1 cellular context compared by ENCODE assay signal in the genomic region with DNA sequence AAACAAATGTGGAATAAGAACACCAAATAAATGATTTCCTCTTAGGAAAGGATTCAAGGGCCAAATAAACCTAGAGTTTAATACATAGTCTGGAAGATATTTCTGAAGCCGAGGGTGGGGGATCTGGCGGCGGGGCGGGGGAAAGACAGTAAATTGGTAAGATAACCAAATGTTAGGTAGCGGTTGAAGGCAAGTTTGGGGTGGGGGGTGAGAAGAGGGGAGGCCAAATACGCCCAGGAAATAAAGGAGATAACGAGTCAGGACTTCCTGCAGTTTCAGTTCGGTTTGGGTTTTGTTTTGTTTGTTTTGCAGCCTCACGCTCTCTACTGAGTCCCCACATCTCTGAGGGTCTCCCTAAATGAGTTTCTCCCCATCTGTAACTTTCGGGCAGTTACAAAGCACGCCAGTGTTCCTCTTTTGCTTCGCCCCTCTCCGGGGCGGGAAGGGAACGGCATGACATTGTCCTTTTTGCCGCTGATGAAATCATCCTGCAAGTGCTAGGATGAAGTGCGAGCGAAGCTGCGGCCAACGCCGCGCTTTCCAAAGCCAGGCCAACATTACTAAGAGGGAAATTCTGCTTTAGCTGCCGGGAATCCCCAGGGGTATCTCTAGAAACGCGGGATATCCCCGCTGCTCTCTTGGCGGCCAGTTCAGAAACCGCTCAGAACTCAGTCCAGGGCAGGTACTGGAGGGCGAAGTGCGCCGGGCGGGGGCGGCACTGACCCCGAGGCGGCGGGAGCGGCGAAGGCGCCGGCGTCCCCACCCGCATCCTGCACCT.
A peak's percentile ranks its signal among the peaks of the same experiment; 100 is the strongest.
TF ChIP-seq lines count a peak whose summit lies in the region.

No MANE protein-coding gene starts in this region.

TF ChIP-seq in HepG2, 621 proteins besides CTCF, POLR2A, EP300 and RAD21 (continued from another document):
- TF ChIP-seq, protein P1, sequence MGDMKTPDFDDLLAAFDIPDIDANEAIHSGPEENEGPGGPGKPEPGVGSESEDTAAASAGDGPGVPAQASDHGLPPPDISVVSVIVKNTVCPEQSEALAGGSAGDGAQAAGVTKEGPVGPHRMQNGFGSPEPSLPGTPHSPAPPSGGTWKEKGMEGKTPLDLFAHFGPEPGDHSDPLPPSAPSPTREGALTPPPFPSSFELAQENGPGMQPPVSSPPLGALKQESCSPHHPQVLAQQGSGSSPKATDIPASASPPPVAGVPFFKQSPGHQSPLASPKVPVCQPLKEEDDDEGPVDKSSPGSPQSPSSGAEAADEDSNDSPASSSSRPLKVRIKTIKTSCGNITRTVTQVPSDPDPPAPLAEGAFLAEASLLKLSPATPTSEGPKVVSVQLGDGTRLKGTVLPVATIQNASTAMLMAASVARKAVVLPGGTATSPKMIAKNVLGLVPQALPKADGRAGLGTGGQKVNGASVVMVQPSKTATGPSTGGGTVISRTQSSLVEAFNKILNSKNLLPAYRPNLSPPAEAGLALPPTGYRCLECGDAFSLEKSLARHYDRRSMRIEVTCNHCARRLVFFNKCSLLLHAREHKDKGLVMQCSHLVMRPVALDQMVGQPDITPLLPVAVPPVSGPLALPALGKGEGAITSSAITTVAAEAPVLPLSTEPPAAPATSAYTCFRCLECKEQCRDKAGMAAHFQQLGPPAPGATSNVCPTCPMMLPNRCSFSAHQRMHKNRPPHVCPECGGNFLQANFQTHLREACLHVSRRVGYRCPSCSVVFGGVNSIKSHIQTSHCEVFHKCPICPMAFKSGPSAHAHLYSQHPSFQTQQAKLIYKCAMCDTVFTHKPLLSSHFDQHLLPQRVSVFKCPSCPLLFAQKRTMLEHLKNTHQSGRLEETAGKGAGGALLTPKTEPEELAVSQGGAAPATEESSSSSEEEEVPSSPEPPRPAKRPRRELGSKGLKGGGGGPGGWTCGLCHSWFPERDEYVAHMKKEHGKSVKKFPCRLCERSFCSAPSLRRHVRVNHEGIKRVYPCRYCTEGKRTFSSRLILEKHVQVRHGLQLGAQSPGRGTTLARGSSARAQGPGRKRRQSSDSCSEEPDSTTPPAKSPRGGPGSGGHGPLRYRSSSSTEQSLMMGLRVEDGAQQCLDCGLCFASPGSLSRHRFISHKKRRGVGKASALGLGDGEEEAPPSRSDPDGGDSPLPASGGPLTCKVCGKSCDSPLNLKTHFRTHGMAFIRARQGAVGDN (CRISPR knock-in tag; IDR thresholded peaks at IDR 0.05): 0 out of 2 replicates have a peak, but pooled peaks have one; percentile 32
- TF ChIP-seq REPIN1 (CRISPR knock-in tag; IDR thresholded peaks at IDR 0.05; ENCODE audit: borderline replicate concordance, low read depth): peak; percentile 39; the same call in 1 of the 2 replicates
